11 cellular contexts compared by ENCODE assay signal in genomic region chr12:128971802-128972201, GRCh38.
DNase-seq lines count a peak whose midpoint lies in the region; ATAC-seq and TF ChIP-seq lines count a peak whose summit lies in the region.
"Had no signal": no experiment of that assay in that cellular context is flagged by ENCODE, and none has a peak within 500 bp of the region (broad histone marks: within the 10 kb centered on the region; RNA-seq: fewer than 3 reads in every experiment).

No MANE protein-coding gene starts in this region.

- H3K27ac Mint-ChIP-seq in stimulated activated naive B cell treated with anti-CD40 and anti-IgM and Interleukin-4, amounts not matched to agents 10 μg/mL and 1 μg/mL and 100 μg/mL, for 72 hours = no peak overlapping the region
- no peak overlapping the region for H3K27ac Mint-ChIP-seq in HFFc6
- H3K27ac Mint-ChIP-seq: activated naive CD4-positive, alpha-beta T cell treated with anti-CD3 and anti-CD28 coated beads for 36 hours had no signal

- peaks cover 58 to 81% of the 10 kb centered on the region in 2 donors for H3K27me3 Mint-ChIP-seq in stimulated activated naive B cell treated with anti-CD40 and anti-IgM and Interleukin-4, amounts not matched to agents 10 μg/mL and 1 μg/mL and 100 μg/mL, for 72 hours
- H3K27me3 Mint-ChIP-seq in HFFc6 (ENCODE audit: insufficient read depth) = peaks cover 6% of the 10 kb centered on the region

- H3K9me3 Mint-ChIP-seq in stimulated activated naive B cell treated with anti-CD40 and anti-IgM and Interleukin-4, amounts not matched to agents 10 μg/mL and 1 μg/mL and 100 μg/mL, for 72 hours = no peaks in the 10 kb centered on the region
- H3K9me3 Mint-ChIP-seq in HFFc6 = peaks cover 51% of the 10 kb centered on the region
- H3K9me3 Mint-ChIP-seq: activated naive CD4-positive, alpha-beta T cell treated with anti-CD3 and anti-CD28 coated beads for 36 hours had no signal

- no peak for TF ChIP-seq CTCF in HFFc6 (IDR thresholded peaks at IDR 0.05)

- ATAC-seq in stimulated activated naive B cell treated with anti-CD40 and anti-IgM and Interleukin-4, amounts not matched to agents 10 μg/mL and 1 μg/mL and 100 μg/mL, for 72 hours (replicated peaks) = peak; percentile 44 to 56
- no peak for ATAC-seq in HG03521 (IDR thresholded peaks at IDR 0.05; ENCODE audit: unreplicated experiment)
- no peak for ATAC-seq in GM21576 (IDR thresholded peaks at IDR 0.05; ENCODE audit: unreplicated experiment)

- DNase-seq in NCI-H1417 (lab: John Stamatoyannopoulos, UW) = peak in 2 of 3 experiments; percentile 19 to 93
- DNase-seq in NCI-H1417 treated with DMSO at 0.1 percent for 48 hours (lab: John Stamatoyannopoulos, UW) = no peak
- DNase-seq in NCI-H2029 treated with DMSO at 0.1 percent for 48 hours (lab: John Stamatoyannopoulos, UW) = peak; percentile 77
- DNase-seq in astrocyte of the hippocampus (ENCODE audit: low read depth, low spot score) = peak; percentile 52
- no peak for DNase-seq in stimulated activated naive B cell treated with anti-CD40 and anti-IgM and Interleukin-4, amounts not matched to agents 10 μg/mL and 1 μg/mL and 100 μg/mL, for 72 hours
- no peak for DNase-seq in HFFc6
- DNase-seq: activated naive CD4-positive, alpha-beta T cell treated with anti-CD3 and anti-CD28 coated beads for 36 hours; Caco-2; effector memory CD4-positive, alpha-beta T cell had no signal

- H3K4me1 Mint-ChIP-seq in stimulated activated naive B cell treated with anti-CD40 and anti-IgM and Interleukin-4, amounts not matched to agents 10 μg/mL and 1 μg/mL and 100 μg/mL, for 72 hours = peaks cover 28 to 34% of the 10 kb centered on the region in 2 donors
- no peaks in the 10 kb centered on the region for H3K4me1 Mint-ChIP-seq in HFFc6 (ENCODE audit: low read depth)

- peak overlapping the region; percentile 29 to 50 for H3K4me3 Mint-ChIP-seq in stimulated activated naive B cell treated with anti-CD40 and anti-IgM and Interleukin-4, amounts not matched to agents 10 μg/mL and 1 μg/mL and 100 μg/mL, for 72 hours
- H3K4me3 Mint-ChIP-seq in HFFc6 = no peak overlapping the region
- H3K4me3 Mint-ChIP-seq: activated naive CD4-positive, alpha-beta T cell treated with anti-CD3 and anti-CD28 coated beads for 36 hours had no signal

- H3K36me3 Mint-ChIP-seq in stimulated activated naive B cell treated with anti-CD40 and anti-IgM and Interleukin-4, amounts not matched to agents 10 μg/mL and 1 μg/mL and 100 μg/mL, for 72 hours = no peaks in the 10 kb centered on the region
- no peaks in the 10 kb centered on the region for H3K36me3 Mint-ChIP-seq in HFFc6 (ENCODE audit: low read depth)

Comparison
In these comparisons a context has a peak if more than half of its experiments do, and no peak if none do; other contexts are left out.
1. DNase-seq: peak in NCI-H1417 (2 of 3), NCI-H2029 treated with DMSO at 0.1 percent for 48 hours (single experiment) and astrocyte of the hippocampus (single experiment); none in NCI-H1417 treated with DMSO at 0.1 percent for 48 hours (single experiment), stimulated activated naive B cell treated with anti-CD40 and anti-IgM and Interleukin-4, amounts not matched to agents 10 μg/mL and 1 μg/mL and 100 μg/mL, for 72 hours (single experiment) and HFFc6 (single experiment).
2. ATAC-seq: peak in stimulated activated naive B cell treated with anti-CD40 and anti-IgM and Interleukin-4, amounts not matched to agents 10 μg/mL and 1 μg/mL and 100 μg/mL, for 72 hours (2 of 2); none in HG03521 (single experiment) and GM21576 (single experiment).